21 cellular contexts compared by ENCODE assay signal in genomic region chr16:74836111-74836671, GRCh38.
"Had no signal": no experiment of that assay in that cellular context is flagged by ENCODE, and none has a peak within 500 bp of the region (broad histone marks: within the 10 kb centered on the region; RNA-seq: fewer than 3 reads in every experiment).

No MANE protein-coding gene starts in this region.

- H3K27me3 Mint-ChIP-seq: stimulated activated naive CD8-positive, alpha-beta T cell treated with anti-CD3 and anti-CD28 coated beads, Interleukin-15, amount 100 ng/mL, for 72 hours had no signal

- ATAC-seq: effector memory CD8-positive, alpha-beta T cell; left colon; mucosa of descending colon; naive thymus-derived CD8-positive, alpha-beta T cell; psoas muscle; sciatic nerve; stimulated activated naive B cell treated with anti-CD40 and anti-IgM and Interleukin-4, amounts not matched to agents 10 μg/mL and 1 μg/mL and 100 μg/mL, for 72 hours; stimulated activated naive CD8-positive, alpha-beta T cell treated with anti-CD3 and anti-CD28 coated beads, Interleukin-15, amount 100 ng/mL, for 72 hours had no signal

- H3K4me3 Mint-ChIP-seq: dendritic cell treated with granulocyte-macrophage colony-stimulating factor and Interleukin-4, amounts not matched to agents 40 ng/mL and 50 ng/mL, for 4 days; effector memory CD8-positive, alpha-beta T cell; naive thymus-derived CD8-positive, alpha-beta T cell; stimulated activated naive B cell treated with anti-CD40 and anti-IgM and Interleukin-4, amounts not matched to agents 10 μg/mL and 1 μg/mL and 100 μg/mL, for 72 hours; stimulated activated naive CD8-positive, alpha-beta T cell treated with anti-CD3 and anti-CD28 coated beads, Interleukin-15, amount 100 ng/mL, for 72 hours had no signal

- H3K27ac ChIP-seq: epithelial cell of prostate, neutrophil, psoas muscle, spleen, testis had no signal

- H3K9me3 Mint-ChIP-seq: dendritic cell treated with granulocyte-macrophage colony-stimulating factor and Interleukin-4, amounts not matched to agents 40 ng/mL and 50 ng/mL, for 4 days; effector memory CD8-positive, alpha-beta T cell; naive thymus-derived CD8-positive, alpha-beta T cell; stimulated activated naive B cell treated with anti-CD40 and anti-IgM and Interleukin-4, amounts not matched to agents 10 μg/mL and 1 μg/mL and 100 μg/mL, for 72 hours; stimulated activated naive CD8-positive, alpha-beta T cell treated with anti-CD3 and anti-CD28 coated beads, Interleukin-15, amount 100 ng/mL, for 72 hours had no signal

- H3K27me3 ChIP-seq: testis had no signal

- H3K9me3 ChIP-seq: mucosa of descending colon, neutrophil, psoas muscle, spleen, testis had no signal

- H3K4me1 ChIP-seq: psoas muscle, spleen, testis had no signal

- H3K36me3 ChIP-seq: neutrophil, spleen had no signal

- H3K36me3 Mint-ChIP-seq: stimulated activated naive B cell treated with anti-CD40 and anti-IgM and Interleukin-4, amounts not matched to agents 10 μg/mL and 1 μg/mL and 100 μg/mL, for 72 hours had no signal

- H3K4me3 ChIP-seq: mucosa of descending colon, psoas muscle, spleen, testis had no signal

- DNase-seq: effector memory CD8-positive, alpha-beta T cell; foreskin melanocyte; head of caudate nucleus; hippocampal formation; left colon; mucosa of descending colon; naive thymus-derived CD8-positive, alpha-beta T cell; psoas muscle; retina; spleen; stimulated activated CD4-positive, alpha-beta T cell treated with anti-CD3 and anti-CD28 coated beads, Interleukin-15, amount 100 ng/mL, for 24 hours; stimulated activated CD4-positive, alpha-beta T cell treated with anti-CD3 and anti-CD28 coated beads, Interleukin-1b, Interleukin-23, amount 100 ng/mL, for 48 hours; stimulated activated CD4-positive, alpha-beta T cell treated with anti-CD3 and anti-CD28 coated beads, Interleukin-4, amount 100 ng/mL, for 4 hours; stimulated activated naive B cell treated with anti-CD40 and anti-IgM and Interleukin-4, amounts not matched to agents 10 μg/mL and 1 μg/mL and 100 μg/mL, for 72 hours; stimulated activated naive CD8-positive, alpha-beta T cell treated with anti-CD3 and anti-CD28 coated beads, Interleukin-15, amount 100 ng/mL, for 72 hours; testis; trophoblast cell had no signal

- H3K27ac Mint-ChIP-seq: dendritic cell treated with granulocyte-macrophage colony-stimulating factor and Interleukin-4, amounts not matched to agents 40 ng/mL and 50 ng/mL, for 4 days; effector memory CD8-positive, alpha-beta T cell; naive thymus-derived CD8-positive, alpha-beta T cell; stimulated activated naive B cell treated with anti-CD40 and anti-IgM and Interleukin-4, amounts not matched to agents 10 μg/mL and 1 μg/mL and 100 μg/mL, for 72 hours; stimulated activated naive CD8-positive, alpha-beta T cell treated with anti-CD3 and anti-CD28 coated beads, Interleukin-15, amount 100 ng/mL, for 72 hours had no signal

- H3K4me1 Mint-ChIP-seq: naive thymus-derived CD8-positive, alpha-beta T cell; stimulated activated naive B cell treated with anti-CD40 and anti-IgM and Interleukin-4, amounts not matched to agents 10 μg/mL and 1 μg/mL and 100 μg/mL, for 72 hours; stimulated activated naive CD8-positive, alpha-beta T cell treated with anti-CD3 and anti-CD28 coated beads, Interleukin-15, amount 100 ng/mL, for 72 hours had no signal
